In the genomic region with DNA sequence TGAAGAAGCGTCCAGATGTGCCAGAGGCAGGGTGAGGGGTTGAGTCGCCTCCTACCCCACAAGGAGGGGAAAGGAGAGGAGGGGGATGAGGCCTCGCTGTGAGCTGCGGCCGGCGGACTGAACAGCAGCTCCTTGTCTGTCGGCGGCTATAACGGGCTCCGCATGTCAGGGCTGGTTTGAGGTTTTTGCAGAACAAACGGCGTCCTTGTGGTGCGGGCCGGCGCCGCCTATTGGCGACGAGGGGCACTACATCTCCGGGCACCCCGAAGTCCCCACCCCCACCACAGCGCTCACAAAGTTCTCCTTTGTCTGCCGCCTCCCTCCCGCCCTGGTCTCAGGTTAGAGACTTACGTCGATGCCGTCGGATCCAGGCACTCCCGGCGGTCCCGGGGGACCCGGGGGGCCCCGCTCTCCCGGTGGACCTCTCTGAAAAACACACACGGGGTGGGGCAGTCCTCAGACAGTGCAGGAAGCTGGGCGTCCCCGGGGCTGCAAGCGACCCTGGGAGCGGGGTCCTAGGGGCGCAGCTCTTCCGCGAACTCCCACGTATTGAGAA, we compare ENCODE assay signal across 1 cellular context.
A peak's percentile ranks its signal among the peaks of the same experiment; 100 is the strongest.
TF ChIP-seq lines count a peak whose summit lies in the region.

No MANE protein-coding gene starts in this region.

TF ChIP-seq in HepG2, 621 proteins besides CTCF, POLR2A, EP300 and RAD21 (continued from another document and continues in another):
- TF ChIP-seq, protein P1, sequence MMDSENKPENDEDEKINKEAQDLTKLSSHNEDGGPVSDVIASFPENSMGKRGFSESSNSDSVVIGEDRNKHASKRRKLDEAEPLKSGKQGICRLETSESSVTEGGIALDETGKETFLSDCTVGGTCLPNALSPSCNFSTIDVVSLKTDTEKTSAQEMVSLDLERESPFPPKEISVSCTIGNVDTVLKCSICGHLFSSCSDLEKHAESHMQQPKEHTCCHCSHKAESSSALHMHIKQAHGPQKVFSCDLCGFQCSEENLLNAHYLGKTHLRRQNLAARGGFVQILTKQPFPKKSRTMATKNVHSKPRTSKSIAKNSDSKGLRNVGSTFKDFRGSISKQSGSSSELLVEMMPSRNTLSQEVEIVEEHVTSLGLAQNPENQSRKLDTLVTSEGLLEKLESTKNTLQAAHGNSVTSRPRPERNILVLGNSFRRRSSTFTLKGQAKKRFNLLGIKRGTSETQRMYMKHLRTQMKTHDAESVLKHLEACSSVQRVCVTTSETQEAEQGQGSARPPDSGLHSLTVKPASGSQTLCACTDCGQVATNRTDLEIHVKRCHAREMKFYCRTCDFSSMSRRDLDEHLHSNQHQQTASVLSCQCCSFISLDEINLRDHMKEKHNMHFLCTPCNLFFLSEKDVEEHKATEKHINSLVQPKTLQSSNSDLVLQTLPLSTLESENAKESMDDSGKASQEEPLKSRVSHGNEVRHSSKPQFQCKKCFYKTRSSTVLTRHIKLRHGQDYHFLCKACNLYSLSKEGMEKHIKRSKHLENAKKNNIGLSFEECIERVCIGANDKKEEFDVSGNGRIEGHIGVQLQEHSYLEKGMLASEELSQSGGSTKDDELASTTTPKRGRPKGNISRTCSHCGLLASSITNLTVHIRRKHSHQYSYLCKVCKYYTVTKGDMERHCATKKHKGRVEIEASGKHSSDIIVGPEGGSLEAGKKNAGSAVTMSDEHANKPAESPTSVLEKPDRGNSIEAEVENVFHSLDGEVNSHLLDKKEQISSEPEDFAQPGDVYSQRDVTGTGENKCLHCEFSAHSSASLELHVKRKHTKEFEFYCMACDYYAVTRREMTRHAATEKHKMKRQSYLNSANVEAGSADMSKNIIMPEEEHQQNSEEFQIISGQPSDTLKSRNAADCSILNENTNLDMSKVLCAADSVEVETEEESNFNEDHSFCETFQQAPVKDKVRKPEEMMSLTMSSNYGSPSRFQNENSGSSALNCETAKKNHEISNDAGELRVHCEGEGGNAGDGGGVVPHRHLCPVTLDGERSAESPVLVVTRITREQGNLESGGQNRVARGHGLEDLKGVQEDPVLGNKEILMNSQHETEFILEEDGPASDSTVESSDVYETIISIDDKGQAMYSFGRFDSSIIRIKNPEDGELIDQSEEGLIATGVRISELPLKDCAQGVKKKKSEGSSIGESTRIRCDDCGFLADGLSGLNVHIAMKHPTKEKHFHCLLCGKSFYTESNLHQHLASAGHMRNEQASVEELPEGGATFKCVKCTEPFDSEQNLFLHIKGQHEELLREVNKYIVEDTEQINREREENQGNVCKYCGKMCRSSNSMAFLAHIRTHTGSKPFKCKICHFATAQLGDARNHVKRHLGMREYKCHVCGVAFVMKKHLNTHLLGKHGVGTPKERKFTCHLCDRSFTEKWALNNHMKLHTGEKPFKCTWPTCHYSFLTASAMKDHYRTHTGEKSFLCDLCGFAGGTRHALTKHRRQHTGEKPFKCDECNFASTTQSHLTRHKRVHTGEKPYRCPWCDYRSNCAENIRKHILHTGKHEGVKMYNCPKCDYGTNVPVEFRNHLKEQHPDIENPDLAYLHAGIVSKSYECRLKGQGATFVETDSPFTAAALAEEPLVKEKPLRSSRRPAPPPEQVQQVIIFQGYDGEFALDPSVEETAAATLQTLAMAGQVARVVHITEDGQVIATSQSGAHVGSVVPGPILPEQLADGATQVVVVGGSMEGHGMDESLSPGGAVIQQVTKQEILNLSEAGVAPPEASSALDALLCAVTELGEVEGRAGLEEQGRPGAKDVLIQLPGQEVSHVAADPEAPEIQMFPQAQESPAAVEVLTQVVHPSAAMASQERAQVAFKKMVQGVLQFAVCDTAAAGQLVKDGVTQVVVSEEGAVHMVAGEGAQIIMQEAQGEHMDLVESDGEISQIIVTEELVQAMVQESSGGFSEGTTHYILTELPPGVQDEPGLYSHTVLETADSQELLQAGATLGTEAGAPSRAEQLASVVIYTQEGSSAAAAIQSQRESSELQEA (CRISPR knock-in tag; IDR thresholded peaks at IDR 0.05; ENCODE audit: not compliant biosample characterization) = no peak
- TF ChIP-seq DPF2 (CRISPR knock-in tag; IDR thresholded peaks at IDR 0.05; ENCODE audit: borderline replicate concordance, low read depth) (no peak), TOPORS (CRISPR knock-in tag; IDR thresholded peaks at IDR 0.05) (no peak), ZNF790 (CRISPR knock-in tag; IDR thresholded peaks at IDR 0.05; ENCODE audit: borderline replicate concordance) (no peak), IRF9 (CRISPR knock-in tag; IDR thresholded peaks at IDR 0.05; ENCODE audit: borderline replicate concordance) (no peak), ZNF670 (CRISPR knock-in tag; IDR thresholded peaks at IDR 0.05; ENCODE audit: borderline replicate concordance) (peak; percentile 47; the same call in 1 of the 2 replicates), LBX2 (CRISPR knock-in tag; IDR thresholded peaks at IDR 0.05; ENCODE audit: borderline replicate concordance) (no peak), ZNF782 (CRISPR knock-in tag; IDR thresholded peaks at IDR 0.05; ENCODE audit: borderline replicate concordance) (peak; percentile 95; the same call in 1 of the 2 replicates), HMGXB4 (CRISPR knock-in tag; IDR thresholded peaks at IDR 0.05; ENCODE audit: borderline replicate concordance in 1 of 2, low read depth in 1 of 2) (peak; percentile 82 to 93; a peak in 2 of 4 replicates), FOXA3 (CRISPR knock-in tag; IDR thresholded peaks at IDR 0.05) (peak; percentile 49; the same call in 1 of the 2 replicates), RXRA (CRISPR knock-in tag; IDR thresholded peaks at IDR 0.05) (peak; percentile 58; the same call in 1 of the 2 replicates), RFX5 (IDR thresholded peaks at IDR 0.05; ENCODE audit: low read depth, low read length) (no peak), SKI (IDR thresholded peaks at IDR 0.05; ENCODE audit: partially characterized antibody) (peak; percentile 43), ZKSCAN5 (CRISPR knock-in tag; IDR thresholded peaks at IDR 0.05) (no peak), KAT7 (CRISPR knock-in tag; IDR thresholded peaks at IDR 0.05; ENCODE audit: borderline replicate concordance) (peak; percentile 36; the same call in 1 of the 2 replicates), KDM3A (CRISPR knock-in tag; IDR thresholded peaks at IDR 0.05; ENCODE audit: low read depth) (0 out of 2 replicates have a peak, but pooled peaks have one; percentile 47), SMC3 (IDR thresholded peaks at IDR 0.05; ENCODE audit: low read length) (peak; percentile 18; the same call in 1 of the 2 replicates), ZNF33B (CRISPR knock-in tag; IDR thresholded peaks at IDR 0.05) (no peak), KLF12 (CRISPR knock-in tag; IDR thresholded peaks at IDR 0.05; ENCODE audit: borderline replicate concordance) (peak; percentile 65; the same call in 1 of the 2 replicates), KDM5B (CRISPR knock-in tag; IDR thresholded peaks at IDR 0.05; ENCODE audit: borderline replicate concordance) (peak; percentile 67; the same call in 1 of the 2 replicates), HDAC1 (CRISPR knock-in tag; IDR thresholded peaks at IDR 0.05) (peak; percentile 56), GLMP (CRISPR knock-in tag; IDR thresholded peaks at IDR 0.05; ENCODE audit: borderline replicate concordance) (no peak), AHR (CRISPR knock-in tag; IDR thresholded peaks at IDR 0.05) (no peak; the same call in 1 of the 2 replicates), GTF2F1 (IDR thresholded peaks at IDR 0.05; ENCODE audit: low read length) (no peak), IKZF4 (CRISPR knock-in tag; IDR thresholded peaks at IDR 0.05; ENCODE audit: borderline replicate concordance, low read depth, not compliant biosample characterization) (no peak), ZNF652 (CRISPR knock-in tag; IDR thresholded peaks at IDR 0.05; ENCODE audit: borderline replicate concordance, low read depth) (0 out of 2 replicates have a peak, but pooled peaks have one; percentile 31), ZNF441 (CRISPR knock-in tag; IDR thresholded peaks at IDR 0.05; ENCODE audit: borderline replicate concordance) (peak; percentile 90; the same call in 1 of the 2 replicates), ZNF251 (CRISPR knock-in tag; IDR thresholded peaks at IDR 0.05) (no peak), MEIS2 (CRISPR knock-in tag; IDR thresholded peaks at IDR 0.05) (peak; percentile 79; the same call in 1 of the 2 replicates), CENPX (CRISPR knock-in tag; IDR thresholded peaks at IDR 0.05) (no peak), NCOA5 (CRISPR knock-in tag; IDR thresholded peaks at IDR 0.05) (no peak), STAG1 (CRISPR knock-in tag; IDR thresholded peaks at IDR 0.05) (peak; percentile 71), REL (CRISPR knock-in tag; conservative IDR thresholded peaks at IDR 0.05) (no peak), TARDBP (CRISPR knock-in tag; IDR thresholded peaks at IDR 0.05) (no peak), ZBTB43 (CRISPR knock-in tag; conservative IDR thresholded peaks at IDR 0.05) (peak; percentile 58; the same call in 1 of the 2 replicates), RORA (CRISPR knock-in tag; IDR thresholded peaks at IDR 0.05) (no peak)
- TF ChIP-seq, protein P2, sequence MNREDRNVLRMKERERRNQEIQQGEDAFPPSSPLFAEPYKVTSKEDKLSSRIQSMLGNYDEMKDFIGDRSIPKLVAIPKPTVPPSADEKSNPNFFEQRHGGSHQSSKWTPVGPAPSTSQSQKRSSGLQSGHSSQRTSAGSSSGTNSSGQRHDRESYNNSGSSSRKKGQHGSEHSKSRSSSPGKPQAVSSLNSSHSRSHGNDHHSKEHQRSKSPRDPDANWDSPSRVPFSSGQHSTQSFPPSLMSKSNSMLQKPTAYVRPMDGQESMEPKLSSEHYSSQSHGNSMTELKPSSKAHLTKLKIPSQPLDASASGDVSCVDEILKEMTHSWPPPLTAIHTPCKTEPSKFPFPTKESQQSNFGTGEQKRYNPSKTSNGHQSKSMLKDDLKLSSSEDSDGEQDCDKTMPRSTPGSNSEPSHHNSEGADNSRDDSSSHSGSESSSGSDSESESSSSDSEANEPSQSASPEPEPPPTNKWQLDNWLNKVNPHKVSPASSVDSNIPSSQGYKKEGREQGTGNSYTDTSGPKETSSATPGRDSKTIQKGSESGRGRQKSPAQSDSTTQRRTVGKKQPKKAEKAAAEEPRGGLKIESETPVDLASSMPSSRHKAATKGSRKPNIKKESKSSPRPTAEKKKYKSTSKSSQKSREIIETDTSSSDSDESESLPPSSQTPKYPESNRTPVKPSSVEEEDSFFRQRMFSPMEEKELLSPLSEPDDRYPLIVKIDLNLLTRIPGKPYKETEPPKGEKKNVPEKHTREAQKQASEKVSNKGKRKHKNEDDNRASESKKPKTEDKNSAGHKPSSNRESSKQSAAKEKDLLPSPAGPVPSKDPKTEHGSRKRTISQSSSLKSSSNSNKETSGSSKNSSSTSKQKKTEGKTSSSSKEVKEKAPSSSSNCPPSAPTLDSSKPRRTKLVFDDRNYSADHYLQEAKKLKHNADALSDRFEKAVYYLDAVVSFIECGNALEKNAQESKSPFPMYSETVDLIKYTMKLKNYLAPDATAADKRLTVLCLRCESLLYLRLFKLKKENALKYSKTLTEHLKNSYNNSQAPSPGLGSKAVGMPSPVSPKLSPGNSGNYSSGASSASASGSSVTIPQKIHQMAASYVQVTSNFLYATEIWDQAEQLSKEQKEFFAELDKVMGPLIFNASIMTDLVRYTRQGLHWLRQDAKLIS (CRISPR knock-in tag; IDR thresholded peaks at IDR 0.05) = 0 out of 2 replicates have a peak, but pooled peaks have one; percentile 52
- TF ChIP-seq, protein P3, sequence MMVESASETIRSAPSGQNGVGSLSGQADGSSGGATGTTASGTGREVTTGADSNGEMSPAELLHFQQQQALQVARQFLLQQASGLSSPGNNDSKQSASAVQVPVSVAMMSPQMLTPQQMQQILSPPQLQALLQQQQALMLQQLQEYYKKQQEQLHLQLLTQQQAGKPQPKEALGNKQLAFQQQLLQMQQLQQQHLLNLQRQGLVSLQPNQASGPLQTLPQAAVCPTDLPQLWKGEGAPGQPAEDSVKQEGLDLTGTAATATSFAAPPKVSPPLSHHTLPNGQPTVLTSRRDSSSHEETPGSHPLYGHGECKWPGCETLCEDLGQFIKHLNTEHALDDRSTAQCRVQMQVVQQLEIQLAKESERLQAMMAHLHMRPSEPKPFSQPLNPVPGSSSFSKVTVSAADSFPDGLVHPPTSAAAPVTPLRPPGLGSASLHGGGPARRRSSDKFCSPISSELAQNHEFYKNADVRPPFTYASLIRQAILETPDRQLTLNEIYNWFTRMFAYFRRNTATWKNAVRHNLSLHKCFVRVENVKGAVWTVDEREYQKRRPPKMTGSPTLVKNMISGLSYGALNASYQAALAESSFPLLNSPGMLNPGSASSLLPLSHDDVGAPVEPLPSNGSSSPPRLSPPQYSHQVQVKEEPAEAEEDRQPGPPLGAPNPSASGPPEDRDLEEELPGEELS (CRISPR knock-in tag; IDR thresholded peaks at IDR 0.05) = peak; percentile 40; the same call in 1 of the 2 replicates
